Comparison of ENCODE assay signal across 8 cellular contexts in genomic region chr6:107847844-107848802, GRCh38. TPM values are rescaled to one million over a fixed set of nuclear protein-coding genes. Genes with fewer than 3 reads are reported as not detected.
A peak's percentile ranks its signal among the peaks of the same experiment; 100 is the strongest.
DNase-seq lines count a peak whose midpoint lies in the region; ATAC-seq and TF ChIP-seq lines count a peak whose summit lies in the region.

No MANE protein-coding gene starts in this region.

- TF ChIP-seq POLR2A in testis (IDR thresholded peaks at IDR 0.05), result no peak

- WGBS in SK-N-SH (ENCODE audit: low lambda C conversion rate), result 30% methylated on average over 23 of the region's 52 CpGs
- WGBS in testis, 2 donors, result 5 to 19% methylated on average over 10 to 52 of the region's 52 CpGs

- TF ChIP-seq CTCF in SK-N-SH (IDR thresholded peaks at IDR 0.05) (peak; percentile 88), glutamatergic neuron (IDR thresholded peaks at IDR 0.05; ENCODE audit: partially characterized antibody, unreplicated experiment) (peak; percentile 99), osteocyte (IDR thresholded peaks at IDR 0.05) (peak; percentile 98), testis (IDR thresholded peaks at IDR 0.05) (peak; percentile 95 to 98 (median 97))

- peak; percentile 82 for TF ChIP-seq RAD21 in SK-N-SH (IDR thresholded peaks at IDR 0.05; ENCODE audit: low read length)

- H3K9me2 ChIP-seq in SK-N-SH, result no peaks in the 10 kb centered on the region

- H3K4me1 Mint-ChIP-seq in glutamatergic neuron (ENCODE audit: low read depth, unreplicated experiment) (no peaks in the 10 kb centered on the region), osteocyte (ENCODE audit: unreplicated experiment) (peaks cover 9% of the 10 kb centered on the region)

- H3K4me1 ChIP-seq in SK-N-SH (ENCODE audit: control insufficient read depth in 1 of 2, insufficient read depth in 2 of 2, low read depth in 1 of 2, low read length in 1 of 2), result peaks cover 0 to 4% of the 10 kb centered on the region in 2 experiments; a peak in 1 of 4 replicates
- no peaks in the 10 kb centered on the region for H3K4me1 ChIP-seq in testis

- H3K9me3 Mint-ChIP-seq in glutamatergic neuron (ENCODE audit: unreplicated experiment), result peaks cover 5% of the 10 kb centered on the region
- no peaks in the 10 kb centered on the region for H3K9me3 Mint-ChIP-seq in osteocyte (ENCODE audit: unreplicated experiment)

- CTCF ChIA-PET in SK-N-SH (lab: Yijun Ruan, JAX), result interaction anchor here (0.6 to 6.5 kb wide), 59 partner anchors 10 to 717 kb away, joined by 3 to 98 read pairs (median 4); partner anchors contain the start of gene SCML4

- H3K36me3 ChIP-seq in SK-N-SH (replicated peaks in 1 of 2; ENCODE audit: control insufficient read depth in 1 of 2, insufficient read depth in 2 of 2, low read length in 1 of 2) (no peaks in the 10 kb centered on the region), testis (ENCODE audit: low read depth, missing control alignments) (no peaks in the 10 kb centered on the region)

- H3F3A ChIP-seq in SK-N-SH (replicated peaks; ENCODE audit: insufficient read depth), result no peaks in the 10 kb centered on the region

- H3K27me3 ChIP-seq in SK-N-SH (ENCODE audit: insufficient read depth), result no peaks in the 10 kb centered on the region; the same call in 1 of the 2 replicates
- H3K27me3 ChIP-seq in testis, result no peaks in the 10 kb centered on the region

- H3K9me3 ChIP-seq in SK-N-SH (no peaks in the 10 kb centered on the region), testis (no peaks in the 10 kb centered on the region)

- no peaks in the 10 kb centered on the region for H4K20me1 ChIP-seq in SK-N-SH (ENCODE audit: insufficient read depth)

- H3K27ac Mint-ChIP-seq in glutamatergic neuron (ENCODE audit: unreplicated experiment) (no peak overlapping the region), osteocyte (ENCODE audit: unreplicated experiment) (no peak overlapping the region)

- intact Hi-C loops in testis (cut with DNase I; ENCODE audit: low total_unique reads), result no loop called here

- H3K79me2 ChIP-seq in SK-N-SH (ENCODE audit: insufficient read depth), result no peaks in the 10 kb centered on the region

- peak overlapping the region; percentile 79 for H3K4me3 Mint-ChIP-seq in glutamatergic neuron (ENCODE audit: unreplicated experiment)
- peak overlapping the region; percentile 72 for H3K4me3 Mint-ChIP-seq in osteocyte (ENCODE audit: unreplicated experiment)

- H3K9ac ChIP-seq in SK-N-SH, result no peak overlapping the region

- DNase-seq in CMK (ENCODE audit: low read depth) (peak; percentile 54), M059J (ENCODE audit: low read depth) (peak; percentile 83), SK-N-SH (peak; percentile 95), glutamatergic neuron (peak; percentile 93), osteocyte (ENCODE audit: extremely low spot score, unreplicated experiment) (peak; percentile 98), testis (peak; percentile 91)
- peak; percentile 78 for DNase-seq in activated naive CD4-positive, alpha-beta T cell treated with anti-CD3 and anti-CD28 coated beads, Interleukin-2, amount 50 U/mL, for 16 hours

- H3K4me2 ChIP-seq in SK-N-SH, result peak overlapping the region; percentile 87

- POLR2A ChIA-PET in SK-N-SH (lab: Yijun Ruan, JAX), result no interaction called here

- H3K27ac ChIP-seq in SK-N-SH (ENCODE audit: low read depth in 2 of 2, low read length in 1 of 2) (no peak overlapping the region), testis (no peak overlapping the region)

- peak; percentile 72 for ATAC-seq in GM21529 (IDR thresholded peaks at IDR 0.05; ENCODE audit: unreplicated experiment)

- TF ChIP-seq EP300 in SK-N-SH (IDR thresholded peaks at IDR 0.05; ENCODE audit: borderline replicate concordance in 1 of 2, low read depth in 1 of 2, low read length in 1 of 2), result no peak

- H3K4me3 ChIP-seq in SK-N-SH (ENCODE audit: low read depth in 2 of 2, low read length in 1 of 2) (peak overlapping the region; percentile 47 to 64), testis (peak overlapping the region; percentile 39 to 59)

- H3K36me3 Mint-ChIP-seq in glutamatergic neuron (ENCODE audit: unreplicated experiment) (peaks cover 7% of the 10 kb centered on the region), osteocyte (ENCODE audit: unreplicated experiment) (no peaks in the 10 kb centered on the region)

- peak overlapping the region; percentile 94 for H2AFZ ChIP-seq in SK-N-SH (ENCODE audit: low read depth)

- H3K27me3 Mint-ChIP-seq in glutamatergic neuron (ENCODE audit: unreplicated experiment), result peaks cover 2% of the 10 kb centered on the region
- H3K27me3 Mint-ChIP-seq in osteocyte (ENCODE audit: unreplicated experiment), result no peaks in the 10 kb centered on the region

TF ChIP-seq in SK-N-SH, 30 proteins besides CTCF, POLR2A, EP300 and RAD21:
- no peak for TF ChIP-seq TEAD4 (IDR thresholded peaks at IDR 0.05; ENCODE audit: borderline replicate concordance, insufficient read depth)
- no peak for TF ChIP-seq RCOR1 (IDR thresholded peaks at IDR 0.05; ENCODE audit: low read length)
- TF ChIP-seq FOXJ3 (CRISPR knock-in tag; IDR thresholded peaks at IDR 0.05), result peak; percentile 35; the same call in 1 of the 2 replicates
- peak; percentile 91 for TF ChIP-seq MAX (IDR thresholded peaks at IDR 0.05; ENCODE audit: low read depth)
- TF ChIP-seq SMC3 (IDR thresholded peaks at IDR 0.05; ENCODE audit: low read depth, low read length), result peak; percentile 92
- peak; percentile 28; the same call in 1 of the 2 replicates for TF ChIP-seq MXI1 (IDR thresholded peaks at IDR 0.05; ENCODE audit: low read depth, low read length)
- TF ChIP-seq JUND (IDR thresholded peaks at IDR 0.05), result no peak
- TF ChIP-seq, protein P1, sequence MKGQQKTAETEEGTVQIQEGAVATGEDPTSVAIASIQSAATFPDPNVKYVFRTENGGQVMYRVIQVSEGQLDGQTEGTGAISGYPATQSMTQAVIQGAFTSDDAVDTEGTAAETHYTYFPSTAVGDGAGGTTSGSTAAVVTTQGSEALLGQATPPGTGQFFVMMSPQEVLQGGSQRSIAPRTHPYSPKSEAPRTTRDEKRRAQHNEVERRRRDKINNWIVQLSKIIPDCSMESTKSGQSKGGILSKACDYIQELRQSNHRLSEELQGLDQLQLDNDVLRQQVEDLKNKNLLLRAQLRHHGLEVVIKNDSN (IDR thresholded peaks at IDR 0.05; ENCODE audit: borderline replicate concordance, low read depth), result no peak
- no peak for TF ChIP-seq EZH2phosphoT487 (IDR thresholded peaks at IDR 0.05; ENCODE audit: borderline replicate concordance, low read depth)
- TF ChIP-seq GABPA (IDR thresholded peaks at IDR 0.05; ENCODE audit: low read depth), result peak; percentile 65
- peak; percentile 34; the same call in 1 of the 2 replicates for TF ChIP-seq SIN3A (IDR thresholded peaks at IDR 0.05; ENCODE audit: borderline replicate concordance, low read depth, low read length)
- TF ChIP-seq ELF1 (IDR thresholded peaks at IDR 0.05), result peak; percentile 67
- TF ChIP-seq RXRA (IDR thresholded peaks at IDR 0.05; ENCODE audit: borderline replicate concordance, low read depth), result no peak
- TF ChIP-seq FOSL2 (IDR thresholded peaks at IDR 0.05; ENCODE audit: borderline replicate concordance, low read depth), result no peak

RNA-seq across cellular contexts. Expression of gene SCML4, which starts 24.0 kb away (rescaled TPM):
- not detected in 2 replicates for total RNA-seq in M059J (2014; rRNA removed; shearing (Covaris generic))
- 0.05 TPM in 1 of 2 replicates, not detected in the other for polyA plus RNA-seq in SK-N-SH (2012; rRNA removed)
- 0.01 and 0.07 TPM in 2 replicates for polyA plus RNA-seq in SK-N-SH (2012; cell fraction: cytosol; rRNA removed)
- not detected in 2 replicates for polyA plus RNA-seq in SK-N-SH (2012; cell fraction: nucleus; rRNA removed)
- total RNA-seq in glutamatergic neuron (ENCODE audit: unreplicated experiment), result not detected
- not detected in 2 replicates for total RNA-seq in osteocyte
- total RNA-seq in testis, result 1 to 10 TPM; 1.3 to 1.4 TPM
- polyA plus RNA-seq in testis (ENCODE audit: insufficient read depth, low read depth, low replicate concordance), result 7.8 TPM
